ENCODE assay signal across 8 cellular contexts in the genomic region with DNA sequence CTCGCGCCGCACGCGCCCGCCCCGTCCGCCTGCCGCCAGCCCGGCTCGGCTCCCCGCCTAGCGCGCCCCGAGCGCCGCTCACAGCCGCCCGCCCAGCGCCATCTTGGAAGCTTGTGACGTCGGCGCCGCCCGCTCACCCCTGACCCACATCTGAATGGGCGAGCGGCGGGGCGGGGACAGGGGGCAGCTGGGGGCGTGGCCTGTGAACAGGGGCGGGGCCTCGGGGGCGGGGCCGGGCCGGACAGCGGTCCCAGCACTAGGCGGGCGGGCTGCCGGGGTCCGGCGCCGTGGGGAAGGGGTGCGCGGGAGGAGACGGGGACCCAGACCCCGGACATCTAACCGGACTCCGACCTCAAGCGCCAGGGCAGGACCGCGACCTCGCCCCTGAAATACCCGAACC.
DNase-seq lines count a peak whose midpoint lies in the region; ATAC-seq and TF ChIP-seq lines count a peak whose summit lies in the region.
"Not testable (repeated sequence)": the region's sequence is repeated elsewhere in the genome, so short reads cannot be mapped to it uniquely, and the experiment has no call there.

No MANE protein-coding gene starts in this region.

- ATAC-seq in GM18498 (IDR thresholded peaks at IDR 0.05; ENCODE audit: unreplicated experiment), result peak; percentile 88
- ATAC-seq in GM21528 (IDR thresholded peaks at IDR 0.05; ENCODE audit: low FRiP score, unreplicated experiment), result peak; percentile 78
- peak; percentile 80 for ATAC-seq in HG02981 (IDR thresholded peaks at IDR 0.05; ENCODE audit: unreplicated experiment)

- H3K36me3 ChIP-seq in OCI-LY3 (replicated peaks; ENCODE audit: low read depth, low read length), result not testable (repeated sequence)

- peak; percentile 64 for DNase-seq in activated CD8-positive, alpha-beta memory T cell treated with anti-CD3 and anti-CD28 coated beads, Interleukin-2, amount 50 U/mL, for 48 hours
- peak; percentile 10 for DNase-seq in fibroblast of pulmonary artery (ENCODE audit: low read depth)
- peak; percentile 5 for DNase-seq in medulla oblongata (ENCODE audit: extremely low spot score)
- peak; percentile 1 to 19 (median 7) for DNase-seq in stimulated activated CD4-positive, alpha-beta T cell treated with anti-CD3 and anti-CD28 coated beads, TNF-alpha, amount 100 ng/mL, for 4 hours (ENCODE audit: low read depth in 3 of 3)

- not testable (repeated sequence) for H3K27ac ChIP-seq in OCI-LY3 (ENCODE audit: low read length)

- H3K27me3 ChIP-seq in OCI-LY3 (ENCODE audit: low read depth, low read length), result not testable (repeated sequence)

- TF ChIP-seq CTCF in OCI-LY3 (IDR thresholded peaks at IDR 0.05; ENCODE audit: low read depth, low read length); fibroblast of pulmonary artery (IDR thresholded peaks at IDR 0.05; ENCODE audit: low read length, missing control alignments): not testable (repeated sequence)

- peak overlapping the region; percentile 63 for H3K4me3 ChIP-seq in OCI-LY3 (ENCODE audit: low read length)
- H3K4me3 ChIP-seq in fibroblast of pulmonary artery (replicated peaks; ENCODE audit: low read depth, low read length), result peak overlapping the region; percentile 41

- not testable (repeated sequence) for H3K4me1 ChIP-seq in OCI-LY3 (ENCODE audit: low read length)

- not testable (repeated sequence) for H3K9me3 ChIP-seq in OCI-LY3 (ENCODE audit: insufficient read depth, low read length)

- H3K79me2 ChIP-seq in OCI-LY3 (ENCODE audit: low read length), result not testable (repeated sequence)

- H4K20me1 ChIP-seq in OCI-LY3 (ENCODE audit: insufficient read depth, low read length), result not testable (repeated sequence)

- H3K9ac ChIP-seq in OCI-LY3 (ENCODE audit: low read length), result not testable (repeated sequence)

- H2AFZ ChIP-seq in OCI-LY3 (ENCODE audit: low read depth, low read length), result not testable (repeated sequence)

- 0 out of 2 replicates have a peak overlapping the region, but pooled peaks have one; percentile 28 for H3K4me2 ChIP-seq in OCI-LY3 (ENCODE audit: low read length)

Comparison
In these comparisons a context has a peak if more than half of its experiments do, and no peak if none do; other contexts are left out.
1. DNase-seq: peak in every context shown above with its lines; median percentile 64 in activated CD8-positive, alpha-beta memory T cell treated with anti-CD3 and anti-CD28 coated beads, Interleukin-2, amount 50 U/mL, for 48 hours; 10 in fibroblast of pulmonary artery; 7 in stimulated activated CD4-positive, alpha-beta T cell treated with anti-CD3 and anti-CD28 coated beads, TNF-alpha, amount 100 ng/mL, for 4 hours; 5 in medulla oblongata.